8 cellular contexts compared by ENCODE assay signal in genomic region chr12:48865441-48866290, GRCh38.
DNase-seq lines count a peak whose midpoint lies in the region; ATAC-seq lines count a peak whose summit lies in the region.

RND1 (minus strand) TSS chr12:48865870; CDS start chr12:48865767, 103 bp downstream.

- DNase-seq in NCI-H524 treated with DMSO at 0.1 percent for 48 hours (lab: John Stamatoyannopoulos, UW) = peak; percentile 61
- DNase-seq in activated CD4-positive, alpha-beta T cell treated with anti-CD3 and anti-CD28 coated beads, Interleukin-2, amount 50 U/mL, for 1 hour = peak; percentile 78
- DNase-seq in dedifferentiated amniotic fluid mesenchymal stem cell (ENCODE audit: extremely low spot score) = peak; percentile 87
- DNase-seq in left kidney (ENCODE audit: low read depth, low spot score) = peak; percentile 97
- peak; percentile 86 for DNase-seq in stimulated activated CD4-positive, alpha-beta T cell treated with anti-CD3 and anti-CD28 coated beads, Interleukin-1b, Interleukin-23, amount 100 ng/mL, for 48 hours

- no peaks in the 10 kb centered on the region for H3K9me3 ChIP-seq in BLaER1

- ATAC-seq in GM19324 (IDR thresholded peaks at IDR 0.05; ENCODE audit: low FRiP score, unreplicated experiment) (peak; percentile 96), HG03460 (IDR thresholded peaks at IDR 0.05; ENCODE audit: unreplicated experiment) (peak; percentile 90)

- no peak within 1 kb of the TSS for H3K27ac ChIP-seq in BLaER1

- no peak within 1 kb of the TSS for H3K9ac ChIP-seq in BLaER1

- peaks cover 24% of the 10 kb centered on the region for H3K4me1 ChIP-seq in BLaER1

- H3K27me3 ChIP-seq in BLaER1 = peaks cover 38% of the 10 kb centered on the region

- peaks cover 9% of the 10 kb centered on the region for H3K36me3 ChIP-seq in BLaER1

- no peaks in the 10 kb centered on the region for H4K20me1 ChIP-seq in BLaER1

- peak within 1 kb of the TSS; percentile 84 for H3K4me2 ChIP-seq in BLaER1

- peak within 1 kb of the TSS; percentile 69 for H3K4me3 ChIP-seq in BLaER1
